Comparison of ENCODE assay signal across 23 cellular contexts in the genomic region with DNA sequence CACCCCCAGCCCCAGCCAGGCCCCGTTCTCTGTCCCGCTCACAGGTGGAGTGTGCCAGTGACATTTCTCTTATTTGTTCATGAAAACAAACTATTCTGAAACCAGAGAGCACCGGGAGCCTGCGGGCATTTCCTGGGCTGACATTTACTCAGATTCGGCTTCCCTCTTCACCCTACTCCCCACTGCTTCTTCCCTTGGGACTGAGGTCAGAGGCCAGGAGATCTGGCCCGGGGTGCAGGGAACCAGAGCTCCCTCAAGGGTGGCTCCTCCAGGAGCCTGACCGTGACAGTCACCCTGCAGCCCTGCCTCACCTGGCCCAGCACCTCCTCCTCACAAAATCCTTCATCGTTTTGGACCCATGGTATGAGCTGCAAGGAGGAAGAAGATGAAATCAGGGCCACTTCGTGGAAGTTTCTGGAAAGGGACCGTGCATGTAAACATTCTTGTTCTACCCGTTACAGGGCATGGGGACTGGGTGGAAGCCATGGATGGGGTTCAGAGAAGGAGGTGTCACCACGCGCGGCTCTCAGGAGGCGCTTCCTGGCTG. TPM values are rescaled to one million over a fixed set of nuclear protein-coding genes. Genes with fewer than 3 reads are reported as not detected.
DNase-seq lines count a peak whose midpoint lies in the region; ATAC-seq and TF ChIP-seq lines count a peak whose summit lies in the region.
"Had no signal": no experiment of that assay in that cellular context is flagged by ENCODE, and none has a peak within 500 bp of the region (broad histone marks: within the 10 kb centered on the region; RNA-seq: fewer than 3 reads in every experiment).

No MANE protein-coding gene starts in this region.

- no peak overlapping the region for H3K27ac Mint-ChIP-seq in natural killer cell treated with Interleukin-12 subunit alpha and Interleukin-12 subunit beta and Interleukin-15 and Interleukin-18, amount 100 ng/mL, for 72 hours
- H3K27ac Mint-ChIP-seq in natural killer cell = no peak overlapping the region
- no peak overlapping the region for H3K27ac Mint-ChIP-seq in activated CD4-positive, alpha-beta T cell treated with anti-CD3 and anti-CD28 coated beads, Interleukin-2, amount 10 ng/mL, durations not matched to agents 24 days and 14 days
- H3K27ac Mint-ChIP-seq: activated CD4-positive, alpha-beta memory T cell treated with anti-CD3 and anti-CD28 coated beads for 36 hours; activated naive CD4-positive, alpha-beta T cell treated with anti-CD3 and anti-CD28 coated beads, Interleukin-2, amount 50 U/mL, for 72 hours; activated T-helper 17 cell treated with anti-CD3 and anti-CD28 coated beads, Interleukin-2, amount 50 U/mL, for 72 hours had no signal

- no peak overlapping the region for H3K23ac ChIP-seq in neuronal stem cell (ENCODE audit: low read depth, low read length, poor library complexity)

- H4K8ac ChIP-seq in neuronal stem cell (ENCODE audit: low read depth, low read length) = no peak overlapping the region

- WGBS in neuronal stem cell (ENCODE audit: extremely low coverage in 2 of 2, insufficient read length in 2 of 2, insufficient replicate concordance in 1 of 2), 2 donors = no CpG with 5 or more reads among the region's 15 CpGs
- WGBS in tibial nerve, 2 donors = 82 to 86% methylated on average over 15 of the region's 15 CpGs

- TF ChIP-seq CTCF in natural killer cell (IDR thresholded peaks at IDR 0.05) (no peak), tibial nerve (IDR thresholded peaks at IDR 0.05) (no peak)

- H2AFZ ChIP-seq in neuronal stem cell (ENCODE audit: low read length) = no peak overlapping the region

- no peak overlapping the region for H3K4me3 ChIP-seq in neuronal stem cell (ENCODE audit: low read length in 2 of 2)
- no peak overlapping the region for H3K4me3 ChIP-seq in tibial nerve
- H3K4me3 ChIP-seq: coronary artery, SJSA1, transverse colon had no signal

- peaks cover 4% of the 10 kb centered on the region for H3K79me1 ChIP-seq in neuronal stem cell (ENCODE audit: low read depth, low read length)

- H3K27ac ChIP-seq in neuronal stem cell (replicated peaks; ENCODE audit: low read length) (no peak overlapping the region), tibial nerve (no peak overlapping the region)
- H3K27ac ChIP-seq: coronary artery, SJSA1, transverse colon had no signal

- no peak for TF ChIP-seq POLR2A in tibial nerve (IDR thresholded peaks at IDR 0.05)

- no peak for TF ChIP-seq EP300 in tibial nerve (IDR thresholded peaks at IDR 0.05)

- no peak overlapping the region for H3K4me3 Mint-ChIP-seq in natural killer cell treated with Interleukin-12 subunit alpha and Interleukin-12 subunit beta and Interleukin-15 and Interleukin-18, amount 100 ng/mL, for 72 hours
- no peak overlapping the region for H3K4me3 Mint-ChIP-seq in natural killer cell
- no peak overlapping the region for H3K4me3 Mint-ChIP-seq in activated CD4-positive, alpha-beta T cell treated with anti-CD3 and anti-CD28 coated beads, Interleukin-2, amount 10 ng/mL, durations not matched to agents 24 days and 14 days
- H3K4me3 Mint-ChIP-seq: activated CD4-positive, alpha-beta memory T cell treated with anti-CD3 and anti-CD28 coated beads for 36 hours; activated T-helper 17 cell treated with anti-CD3 and anti-CD28 coated beads, Interleukin-2, amount 50 U/mL, for 72 hours; T-cell had no signal

- H3K14ac ChIP-seq in neuronal stem cell (ENCODE audit: low read length) = no peak overlapping the region

- peak; percentile 31 for DNase-seq in natural killer cell treated with Interleukin-12 subunit alpha and Interleukin-12 subunit beta and Interleukin-15 and Interleukin-18, amount 100 ng/mL, for 72 hours (ENCODE audit: low spot score)
- DNase-seq in natural killer cell = no peak
- DNase-seq in NCI-H526 (lab: John Stamatoyannopoulos, UW) = peak; percentile 19 to 48
- no peak for DNase-seq in neuronal stem cell (ENCODE audit: low spot score)
- DNase-seq in activated CD4-positive, alpha-beta T cell treated with anti-CD3 and anti-CD28 coated beads, Interleukin-2, amount 10 ng/mL, durations not matched to agents 24 days and 14 days = no peak
- no peak for DNase-seq in tibial nerve (ENCODE audit: low spot score in 2 of 2)
- no peak for DNase-seq in NCI-H1930 (lab: John Stamatoyannopoulos, UW)
- DNase-seq: activated CD4-positive, alpha-beta memory T cell treated with anti-CD3 and anti-CD28 coated beads for 36 hours; activated CD8-positive, alpha-beta memory T cell treated with anti-CD3 and anti-CD28 coated beads, Interleukin-2, amount 50 U/mL, for 4 hours; effector memory CD4-positive, alpha-beta T cell; mammary epithelial cell; NCI-H1092 treated with DMSO at 0.1 percent for 48 hours; NCI-H187; NCI-H524; NK-92 treated with Interleukin-12 subunit alpha and Interleukin-12 subunit beta, amount 100 ng/mL, for 24 hours; T-cell; transverse colon had no signal

- H3K4me2 ChIP-seq in neuronal stem cell (ENCODE audit: insufficient read depth, low read length, poor library complexity, severe bottlenecking) = no peak overlapping the region

- H3K4ac ChIP-seq in neuronal stem cell (ENCODE audit: low read length) = no peak overlapping the region

- H2BK5ac ChIP-seq in neuronal stem cell (ENCODE audit: low read length) = no peak overlapping the region

- no peak overlapping the region for H4K91ac ChIP-seq in neuronal stem cell (ENCODE audit: low read depth, low read length, poor library complexity)

- no peak overlapping the region for H2BK15ac ChIP-seq in neuronal stem cell (ENCODE audit: low read length)

- H3K18ac ChIP-seq in neuronal stem cell (ENCODE audit: low read length) = no peak overlapping the region

- H3K4me1 ChIP-seq in neuronal stem cell (ENCODE audit: control insufficient read depth in 2 of 2, insufficient read depth in 1 of 2, low read depth in 1 of 2, low read length in 2 of 2) = no peaks in the 10 kb centered on the region
- peaks cover 0 to 4% (median 2%) of the 10 kb centered on the region in 4 donors for H3K4me1 ChIP-seq in tibial nerve
- H3K4me1 ChIP-seq: transverse colon had no signal

- intact Hi-C loops in natural killer cell (cut with micrococcal nuclease) = no loop called here
- intact Hi-C loops in activated CD4-positive, alpha-beta T cell treated with anti-CD3 and anti-CD28 coated beads, Interleukin-2, amount 10 ng/mL, durations not matched to agents 24 days and 14 days (cut with micrococcal nuclease) = no loop called here

- peaks cover 7 to 10% of the 10 kb centered on the region in 2 donors for H3K4me1 Mint-ChIP-seq in natural killer cell treated with Interleukin-12 subunit alpha and Interleukin-12 subunit beta and Interleukin-15 and Interleukin-18, amount 100 ng/mL, for 72 hours (ENCODE audit: low read depth in 2 of 2)
- peaks cover 4 to 10% of the 10 kb centered on the region in 2 donors for H3K4me1 Mint-ChIP-seq in natural killer cell
- peaks cover 6% of the 10 kb centered on the region for H3K4me1 Mint-ChIP-seq in activated CD4-positive, alpha-beta T cell treated with anti-CD3 and anti-CD28 coated beads, Interleukin-2, amount 10 ng/mL, durations not matched to agents 24 days and 14 days

- H3K36me3 ChIP-seq in neuronal stem cell (replicated peaks in 1 of 2; ENCODE audit: control insufficient read depth in 2 of 2, insufficient read depth in 2 of 2, low read length in 2 of 2) (peaks cover 11 to 23% of the 10 kb centered on the region in 2 donors), tibial nerve (peaks cover 0 to 96% (median 5%) of the 10 kb centered on the region in 3 donors)
- H3K36me3 ChIP-seq: SJSA1 had no signal

- H2BK12ac ChIP-seq in neuronal stem cell (ENCODE audit: low read length) = no peak overlapping the region

- H3K9ac ChIP-seq in neuronal stem cell (ENCODE audit: low read depth, low read length, poor library complexity) = no peak overlapping the region

- no peak overlapping the region for H2BK120ac ChIP-seq in neuronal stem cell (ENCODE audit: low read depth, low read length)

- no peaks in the 10 kb centered on the region for H3K36me3 Mint-ChIP-seq in natural killer cell treated with Interleukin-12 subunit alpha and Interleukin-12 subunit beta and Interleukin-15 and Interleukin-18, amount 100 ng/mL, for 72 hours
- no peaks in the 10 kb centered on the region for H3K36me3 Mint-ChIP-seq in natural killer cell
- peaks cover 31% of the 10 kb centered on the region for H3K36me3 Mint-ChIP-seq in activated CD4-positive, alpha-beta T cell treated with anti-CD3 and anti-CD28 coated beads, Interleukin-2, amount 10 ng/mL, durations not matched to agents 24 days and 14 days (ENCODE audit: low read depth)
- H3K36me3 Mint-ChIP-seq: activated naive CD4-positive, alpha-beta T cell treated with anti-CD3 and anti-CD28 coated beads, Interleukin-2, amount 50 U/mL, for 72 hours had no signal

- no peaks in the 10 kb centered on the region for H3K9me3 Mint-ChIP-seq in natural killer cell treated with Interleukin-12 subunit alpha and Interleukin-12 subunit beta and Interleukin-15 and Interleukin-18, amount 100 ng/mL, for 72 hours
- no peaks in the 10 kb centered on the region for H3K9me3 Mint-ChIP-seq in natural killer cell
- H3K9me3 Mint-ChIP-seq in activated CD4-positive, alpha-beta T cell treated with anti-CD3 and anti-CD28 coated beads, Interleukin-2, amount 10 ng/mL, durations not matched to agents 24 days and 14 days = no peaks in the 10 kb centered on the region
- H3K9me3 Mint-ChIP-seq: activated CD4-positive, alpha-beta memory T cell treated with anti-CD3 and anti-CD28 coated beads for 36 hours; activated naive CD4-positive, alpha-beta T cell treated with anti-CD3 and anti-CD28 coated beads, Interleukin-2, amount 50 U/mL, for 72 hours; activated T-helper 17 cell treated with anti-CD3 and anti-CD28 coated beads, Interleukin-2, amount 50 U/mL, for 72 hours; T-cell had no signal

- H3K9me3 ChIP-seq in neuronal stem cell (replicated peaks in 1 of 2; ENCODE audit: control insufficient read depth in 2 of 2, insufficient read depth in 1 of 2, low read depth in 1 of 2, low read length in 2 of 2) (no peaks in the 10 kb centered on the region), tibial nerve (no peaks in the 10 kb centered on the region)
- H3K9me3 ChIP-seq: SJSA1, transverse colon had no signal

- H3K27me3 ChIP-seq in neuronal stem cell (ENCODE audit: control insufficient read depth in 3 of 3, insufficient read depth in 3 of 3, low read depth in 1 of 3, low read length in 3 of 3) (no peaks in the 10 kb centered on the region), tibial nerve (no peaks in the 10 kb centered on the region)
- H3K27me3 ChIP-seq: SJSA1, transverse colon had no signal

- H2AK5ac ChIP-seq in neuronal stem cell (ENCODE audit: low read depth, low read length) = peak overlapping the region; percentile 14

- no peak for ATAC-seq in natural killer cell treated with Interleukin-12 subunit alpha and Interleukin-12 subunit beta and Interleukin-15 and Interleukin-18, amount 100 ng/mL, for 72 hours
- no peak for ATAC-seq in natural killer cell
- ATAC-seq: activated naive CD4-positive, alpha-beta T cell treated with anti-CD3 and anti-CD28 coated beads, Interleukin-2, amount 50 U/mL, for 72 hours; activated T-helper 17 cell treated with anti-CD3 and anti-CD28 coated beads, Interleukin-2, amount 50 U/mL, for 72 hours; T-cell had no signal

- no peaks in the 10 kb centered on the region for H3K27me3 Mint-ChIP-seq in natural killer cell treated with Interleukin-12 subunit alpha and Interleukin-12 subunit beta and Interleukin-15 and Interleukin-18, amount 100 ng/mL, for 72 hours
- no peaks in the 10 kb centered on the region for H3K27me3 Mint-ChIP-seq in natural killer cell (ENCODE audit: low read depth in 2 of 2)
- no peaks in the 10 kb centered on the region for H3K27me3 Mint-ChIP-seq in activated CD4-positive, alpha-beta T cell treated with anti-CD3 and anti-CD28 coated beads, Interleukin-2, amount 10 ng/mL, durations not matched to agents 24 days and 14 days
- H3K27me3 Mint-ChIP-seq: activated CD4-positive, alpha-beta memory T cell treated with anti-CD3 and anti-CD28 coated beads for 36 hours; activated T-helper 17 cell treated with anti-CD3 and anti-CD28 coated beads, Interleukin-2, amount 50 U/mL, for 72 hours; T-cell had no signal

RNA-seq across cellular contexts. Expression of a gene that starts 12.2 kb away (rescaled TPM):
- 1 to 10 TPM; 1.8 to 2.4 TPM for total RNA-seq in natural killer cell treated with Interleukin-12 subunit alpha and Interleukin-12 subunit beta and Interleukin-15 and Interleukin-18, amount 100 ng/mL, for 72 hours
- 1 to 10 TPM in 1 of 3 donors, not detected in 2; 3.3 TPM for total RNA-seq in natural killer cell
- 2.4 TPM for polyA plus RNA-seq in neuronal stem cell (2013, experiment 1 of 2)
- polyA plus RNA-seq in neuronal stem cell (2013, experiment 2 of 2) = 2.2 TPM
- total RNA-seq in activated CD4-positive, alpha-beta T cell treated with anti-CD3 and anti-CD28 coated beads, Interleukin-2, amount 10 ng/mL, durations not matched to agents 24 days and 14 days = 0.40 and 0.72 TPM in 2 replicates
- total RNA-seq in tibial nerve = not detected
- total RNA-seq: activated T-helper 17 cell treated with anti-CD3 and anti-CD28 coated beads, Interleukin-2, amount 50 U/mL, for 72 hours; Daoy; H4; SJSA1 had no signal

RNA-seq across cellular contexts. Expression of a gene that starts 28.6 kb away (rescaled TPM):
- total RNA-seq in natural killer cell treated with Interleukin-12 subunit alpha and Interleukin-12 subunit beta and Interleukin-15 and Interleukin-18, amount 100 ng/mL, for 72 hours = 10 to 100 TPM; 42.1 to 68.6 TPM
- total RNA-seq in natural killer cell (10 to 100 TPM; 68.8 to 76.7 (median 70.3) TPM), tibial nerve (10 to 100 TPM; 30.8 to 72.6 (median 41.2) TPM)
- 7.3 TPM for polyA plus RNA-seq in neuronal stem cell (2013, experiment 1 of 2)
- 7.5 TPM for polyA plus RNA-seq in neuronal stem cell (2013, experiment 2 of 2)
- total RNA-seq in activated CD4-positive, alpha-beta T cell treated with anti-CD3 and anti-CD28 coated beads, Interleukin-2, amount 10 ng/mL, durations not matched to agents 24 days and 14 days = 43.1 and 47.8 TPM in 2 replicates

RNA-seq across cellular contexts. Expression of a gene that starts 58.1 kb away (rescaled TPM):
- total RNA-seq in natural killer cell treated with Interleukin-12 subunit alpha and Interleukin-12 subunit beta and Interleukin-15 and Interleukin-18, amount 100 ng/mL, for 72 hours = 10 to 100 TPM; 40.3 to 48.6 TPM
- total RNA-seq in natural killer cell = 10 to 100 TPM; 81.9 to 97.1 (median 90.0) TPM
- polyA plus RNA-seq in neuronal stem cell (2013, experiment 1 of 2) = 197 TPM
- polyA plus RNA-seq in neuronal stem cell (2013, experiment 2 of 2) = 198 TPM
- 66.8 and 70.3 TPM in 2 replicates for total RNA-seq in activated CD4-positive, alpha-beta T cell treated with anti-CD3 and anti-CD28 coated beads, Interleukin-2, amount 10 ng/mL, durations not matched to agents 24 days and 14 days
- 10 to 100 TPM; 33.5 to 69.0 (median 44.3) TPM for total RNA-seq in tibial nerve

Comparison
In these comparisons a context has a peak if more than half of its experiments do, and no peak if none do; other contexts are left out.
1. DNase-seq: peak in natural killer cell treated with Interleukin-12 subunit alpha and Interleukin-12 subunit beta and Interleukin-15 and Interleukin-18, amount 100 ng/mL, for 72 hours (single experiment) and NCI-H526 (2 of 2); none in natural killer cell (single experiment), neuronal stem cell (single experiment), activated CD4-positive, alpha-beta T cell treated with anti-CD3 and anti-CD28 coated beads, Interleukin-2, amount 10 ng/mL, durations not matched to agents 24 days and 14 days (single experiment), tibial nerve (0 of 2) and NCI-H1930 (0 of 2).